10 cellular contexts compared by ENCODE assay signal in the genomic region with DNA sequence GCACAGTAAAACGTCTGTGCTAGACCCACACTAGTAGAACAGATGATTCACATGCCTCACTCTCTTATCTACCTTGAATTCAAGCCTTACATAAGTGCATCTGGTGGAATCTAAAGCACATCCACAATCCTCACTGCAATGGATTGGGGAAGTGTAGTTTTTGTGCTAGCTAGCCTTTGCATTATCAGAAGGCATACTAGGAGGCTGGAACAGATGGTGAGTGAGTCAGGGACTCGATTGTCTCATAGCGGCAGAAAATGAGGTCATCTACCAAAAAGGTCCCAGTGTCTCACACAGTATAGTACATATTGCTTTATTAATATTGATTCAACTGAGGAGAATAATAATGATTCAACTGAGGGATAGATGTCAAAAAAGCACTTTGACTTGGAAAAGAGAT. TPM values are rescaled to one million over a fixed set of nuclear protein-coding genes. Genes with fewer than 3 reads are reported as not detected.
A peak's percentile ranks its signal among the peaks of the same experiment; 100 is the strongest.
DNase-seq lines count a peak whose midpoint lies in the region; ATAC-seq and TF ChIP-seq lines count a peak whose summit lies in the region.
"Had no signal": no experiment of that assay in that cellular context is flagged by ENCODE, and none has a peak within 500 bp of the region (broad histone marks: within the 10 kb centered on the region; RNA-seq: fewer than 3 reads in every experiment).

No MANE protein-coding gene starts in this region.

- no peak overlapping the region for H3K4me3 ChIP-seq in NB4 (ENCODE audit: low read depth, low read length)

- no peak for TF ChIP-seq POLR2A in NB4 (IDR thresholded peaks at IDR 0.05; ENCODE audit: extremely low read depth, insufficient read length)

- TF ChIP-seq CTCF in NB4 (IDR thresholded peaks at IDR 0.05; ENCODE audit: low read depth, low read length), result no peak

- DNase-seq in Ammon's horn (ENCODE audit: low spot score) (peak; percentile 68), NB4 (ENCODE audit: low read depth) (peak; percentile 9), myocyte (ENCODE audit: low read depth) (peak; percentile 89), NCI-H2196 (lab: John Stamatoyannopoulos, UW; ENCODE audit: unreplicated experiment) (no peak)
- no peak for DNase-seq in activated naive CD4-positive, alpha-beta T cell treated with Interleukin-2 at 50 U/mL for 16 hours
- DNase-seq: Caco-2, NCI-H1105 treated with DMSO at 0.1 percent for 48 hours had no signal

- H3K27ac ChIP-seq in cingulate gyrus (ENCODE audit: low read depth, low read length), result peak overlapping the region; percentile 52

- ATAC-seq in GM21825 (IDR thresholded peaks at IDR 0.05; ENCODE audit: unreplicated experiment) (no peak), HG03045 (IDR thresholded peaks at IDR 0.05; ENCODE audit: unreplicated experiment) (no peak)

RNA-seq across cellular contexts. Expression of a gene that starts 9.3 kb away (rescaled TPM):
- 40.4 and 49.8 TPM in 2 replicates for total RNA-seq in myocyte
- polyA plus RNA-seq in myocyte (2012), result 10.8 TPM

Comparison
In these comparisons a context has a peak if more than half of its experiments do, and no peak if none do; other contexts are left out.
1. DNase-seq: peak in Ammon's horn (single experiment), NB4 (single experiment) and myocyte (single experiment); none in NCI-H2196 (single experiment) and activated naive CD4-positive, alpha-beta T cell treated with Interleukin-2 at 50 U/mL for 16 hours (single experiment).